24 cellular contexts compared by ENCODE assay signal in the genomic region with DNA sequence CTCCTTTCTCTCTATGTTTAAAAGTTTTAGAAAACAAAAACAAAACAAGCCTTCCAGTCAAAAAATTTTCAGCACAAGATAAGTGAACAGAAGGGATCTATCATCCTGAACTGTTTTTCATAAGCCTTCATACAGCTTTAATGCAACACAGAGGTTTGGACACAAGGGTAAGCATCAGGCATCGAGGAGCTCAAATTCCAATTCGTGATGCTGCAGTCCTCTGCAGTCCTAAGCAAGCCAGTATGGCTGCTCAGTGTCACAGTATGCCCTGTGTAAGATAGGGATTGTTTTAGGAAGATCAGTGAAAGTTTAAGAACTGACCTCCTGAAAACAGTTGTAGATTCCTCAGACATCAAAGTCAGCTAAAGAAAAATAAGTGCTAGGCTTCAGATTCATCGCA.
DNase-seq lines count a peak whose midpoint lies in the region; ATAC-seq and TF ChIP-seq lines count a peak whose summit lies in the region.
"Had no signal": no experiment of that assay in that cellular context is flagged by ENCODE, and none has a peak within 500 bp of the region (broad histone marks: within the 10 kb centered on the region; RNA-seq: fewer than 3 reads in every experiment).

No MANE protein-coding gene starts in this region.

- no peak for ATAC-seq in activated CD4-positive, alpha-beta T cell treated with anti-CD3 and anti-CD28 coated beads for 36 hours
- no peak for ATAC-seq in HG03469 (IDR thresholded peaks at IDR 0.05; ENCODE audit: unreplicated experiment)
- ATAC-seq: natural killer cell had no signal

- H3K4me1 ChIP-seq in SJSA1 (replicated peaks), result peaks cover 11% of the 10 kb centered on the region
- H3K4me1 ChIP-seq in esophagus muscularis mucosa, result peaks cover 0 to 14% (median 7%) of the 10 kb centered on the region in 4 donors
- H3K4me1 ChIP-seq in muscle layer of duodenum (ENCODE audit: control insufficient read depth in 1 of 2, insufficient read depth in 2 of 2, low read length in 2 of 2), result peaks cover 0 to 12% of the 10 kb centered on the region in 2 donors
- H3K4me1 ChIP-seq: adrenal gland had no signal

- no peaks in the 10 kb centered on the region for H3K4me1 Mint-ChIP-seq in activated CD4-positive, alpha-beta T cell treated with anti-CD3 and anti-CD28 coated beads for 36 hours
- H3K4me1 Mint-ChIP-seq in activated CD4-positive, alpha-beta T cell treated with anti-CD3 and anti-CD28 coated beads, Interleukin-2, amount 10 ng/mL, durations not matched to agents 24 days and 14 days, result no peaks in the 10 kb centered on the region
- H3K4me1 Mint-ChIP-seq in activated naive CD8-positive, alpha-beta T cell treated with anti-CD3 and anti-CD28 coated beads for 36 hours, result no peaks in the 10 kb centered on the region
- H3K4me1 Mint-ChIP-seq: memory B cell, natural killer cell had no signal

- H3K4me3 Mint-ChIP-seq in activated CD4-positive, alpha-beta T cell treated with anti-CD3 and anti-CD28 coated beads for 36 hours, result no peak overlapping the region
- H3K4me3 Mint-ChIP-seq in activated CD4-positive, alpha-beta T cell treated with anti-CD3 and anti-CD28 coated beads, Interleukin-2, amount 10 ng/mL, durations not matched to agents 24 days and 14 days, result no peak overlapping the region
- no peak overlapping the region for H3K4me3 Mint-ChIP-seq in activated naive CD8-positive, alpha-beta T cell treated with anti-CD3 and anti-CD28 coated beads for 36 hours
- H3K4me3 Mint-ChIP-seq: CD4-positive, alpha-beta T cell; memory B cell; natural killer cell; stimulated activated naive CD8-positive, alpha-beta T cell treated with anti-CD3 and anti-CD28 coated beads, Interleukin-15, Interleukin-2, amounts not matched to agents 100 ng/mL and 50 ng/mL, for 24 hours had no signal

- H3K27me3 ChIP-seq in SJSA1 (replicated peaks), result no peaks in the 10 kb centered on the region
- no peaks in the 10 kb centered on the region for H3K27me3 ChIP-seq in esophagus muscularis mucosa
- H3K27me3 ChIP-seq in muscle layer of duodenum (ENCODE audit: low read depth, low read length), result no peaks in the 10 kb centered on the region
- H3K27me3 ChIP-seq: adrenal gland, MG63 had no signal

- POLR2A ChIA-PET in activated CD4-positive, alpha-beta T cell treated with anti-CD3 and anti-CD28 coated beads for 36 hours (lab: Charles Lee), result no interaction called here

- CTCF ChIA-PET in activated CD4-positive, alpha-beta T cell treated with anti-CD3 and anti-CD28 coated beads for 36 hours (lab: Charles Lee), result no interaction called here

- 59% methylated on average over 3 of the region's 3 CpGs for WGBS in esophagus muscularis mucosa

- intact Hi-C loops in esophagus muscularis mucosa (cut with DNase I), result no loop called here
- intact Hi-C loops in activated CD4-positive, alpha-beta T cell treated with anti-CD3 and anti-CD28 coated beads for 36 hours (cut with DNase I, micrococcal nuclease), result no loop called here
- intact Hi-C loops in activated CD4-positive, alpha-beta T cell treated with anti-CD3 and anti-CD28 coated beads, Interleukin-2, amount 10 ng/mL, durations not matched to agents 24 days and 14 days (cut with micrococcal nuclease), result no loop called here

- TF ChIP-seq CTCF in esophagus muscularis mucosa (IDR thresholded peaks at IDR 0.05), result no peak

- H3K36me3 ChIP-seq in SJSA1 (no peaks in the 10 kb centered on the region), esophagus muscularis mucosa (no peaks in the 10 kb centered on the region), muscle layer of duodenum (ENCODE audit: control insufficient read depth in 1 of 2, insufficient read depth in 2 of 2, low read length in 2 of 2) (peaks cover 0 to 3% of the 10 kb centered on the region in 2 donors)
- H3K36me3 ChIP-seq: adrenal gland, MG63 had no signal

- no peak overlapping the region for H3K27ac Mint-ChIP-seq in activated CD4-positive, alpha-beta T cell treated with anti-CD3 and anti-CD28 coated beads for 36 hours
- H3K27ac Mint-ChIP-seq in activated CD4-positive, alpha-beta T cell treated with anti-CD3 and anti-CD28 coated beads, Interleukin-2, amount 10 ng/mL, durations not matched to agents 24 days and 14 days, result no peak overlapping the region
- no peak overlapping the region for H3K27ac Mint-ChIP-seq in activated naive CD8-positive, alpha-beta T cell treated with anti-CD3 and anti-CD28 coated beads for 36 hours
- H3K27ac Mint-ChIP-seq: CD4-positive, alpha-beta T cell; memory B cell; natural killer cell; stimulated activated naive CD8-positive, alpha-beta T cell treated with anti-CD3 and anti-CD28 coated beads, Interleukin-15, Interleukin-2, amounts not matched to agents 100 ng/mL and 50 ng/mL, for 24 hours had no signal

- TF ChIP-seq EP300 in esophagus muscularis mucosa (IDR thresholded peaks at IDR 0.05), result no peak

- H3K27me3 Mint-ChIP-seq in activated CD4-positive, alpha-beta T cell treated with anti-CD3 and anti-CD28 coated beads for 36 hours, result no peaks in the 10 kb centered on the region
- H3K27me3 Mint-ChIP-seq in activated CD4-positive, alpha-beta T cell treated with anti-CD3 and anti-CD28 coated beads, Interleukin-2, amount 10 ng/mL, durations not matched to agents 24 days and 14 days, result no peaks in the 10 kb centered on the region
- no peaks in the 10 kb centered on the region for H3K27me3 Mint-ChIP-seq in activated naive CD8-positive, alpha-beta T cell treated with anti-CD3 and anti-CD28 coated beads for 36 hours
- H3K27me3 Mint-ChIP-seq: CD4-positive, alpha-beta T cell; stimulated activated naive CD8-positive, alpha-beta T cell treated with anti-CD3 and anti-CD28 coated beads, Interleukin-15, Interleukin-2, amounts not matched to agents 100 ng/mL and 50 ng/mL, for 24 hours had no signal

- peak; percentile 22 for DNase-seq in AG20443 (ENCODE audit: low spot score)
- no peak for DNase-seq in SJSA1 (ENCODE audit: low read depth in 1 of 2, low spot score in 2 of 2)
- DNase-seq in esophagus muscularis mucosa (ENCODE audit: extremely low spot score), result no peak
- no peak for DNase-seq in activated CD4-positive, alpha-beta T cell treated with anti-CD3 and anti-CD28 coated beads for 36 hours
- no peak for DNase-seq in activated CD4-positive, alpha-beta T cell treated with anti-CD3 and anti-CD28 coated beads, Interleukin-2, amount 10 ng/mL, durations not matched to agents 24 days and 14 days
- DNase-seq in activated naive CD8-positive, alpha-beta T cell treated with anti-CD3 and anti-CD28 coated beads for 36 hours, result no peak
- DNase-seq: activated CD4-positive, alpha-beta T cell treated with anti-CD3 and anti-CD28 coated beads, Interleukin-2, amount 50 U/mL, for 1 hour; activated gamma-delta T cell; CD4-positive, alpha-beta T cell; GDM1; natural killer cell; NCI-H1436 treated with DMSO at 0.1 percent for 48 hours; NCI-H2171 treated with DMSO at 0.1 percent for 48 hours; NCI-H526; posterior cingulate gyrus; SHP77 treated with DMSO at 0.1 percent for 48 hours; stimulated activated CD4-positive, alpha-beta T cell treated with anti-CD3 and anti-CD28 coated beads, Interleukin-4, amount 100 ng/mL, for 1 hour; trophoblast cell had no signal

- H3K36me3 Mint-ChIP-seq in activated CD4-positive, alpha-beta T cell treated with anti-CD3 and anti-CD28 coated beads for 36 hours (ENCODE audit: low read depth), result no peaks in the 10 kb centered on the region
- no peaks in the 10 kb centered on the region for H3K36me3 Mint-ChIP-seq in activated CD4-positive, alpha-beta T cell treated with anti-CD3 and anti-CD28 coated beads, Interleukin-2, amount 10 ng/mL, durations not matched to agents 24 days and 14 days (ENCODE audit: low read depth)
- no peaks in the 10 kb centered on the region for H3K36me3 Mint-ChIP-seq in activated naive CD8-positive, alpha-beta T cell treated with anti-CD3 and anti-CD28 coated beads for 36 hours
- H3K36me3 Mint-ChIP-seq: memory B cell, natural killer cell had no signal

- H3K4me3 ChIP-seq in SJSA1 (no peak overlapping the region), esophagus muscularis mucosa (no peak overlapping the region), muscle layer of duodenum (ENCODE audit: low read depth in 1 of 2, low read length in 2 of 2) (no peak overlapping the region)
- H3K4me3 ChIP-seq: adrenal gland, MG63 had no signal

- no peak for TF ChIP-seq POLR2A in esophagus muscularis mucosa (IDR thresholded peaks at IDR 0.05; ENCODE audit: low read depth)

- H3K9me3 Mint-ChIP-seq in activated CD4-positive, alpha-beta T cell treated with anti-CD3 and anti-CD28 coated beads for 36 hours (ENCODE audit: low read depth), result peaks cover 5% of the 10 kb centered on the region
- H3K9me3 Mint-ChIP-seq in activated CD4-positive, alpha-beta T cell treated with anti-CD3 and anti-CD28 coated beads, Interleukin-2, amount 10 ng/mL, durations not matched to agents 24 days and 14 days, result no peaks in the 10 kb centered on the region
- peaks cover 1% of the 10 kb centered on the region for H3K9me3 Mint-ChIP-seq in activated naive CD8-positive, alpha-beta T cell treated with anti-CD3 and anti-CD28 coated beads for 36 hours

- H3K27ac ChIP-seq in SJSA1, result peak overlapping the region; percentile 29; the same call in 1 of the 2 replicates
- peak overlapping the region in 3 of 4 donors; percentile 40 to 45 (median 43) for H3K27ac ChIP-seq in esophagus muscularis mucosa (replicated peaks in 1 of 4)
- H3K27ac ChIP-seq in muscle layer of duodenum (ENCODE audit: low read length), result peak overlapping the region; percentile 27
- H3K27ac ChIP-seq: adrenal gland had no signal

- H3K9me3 ChIP-seq in SJSA1 (replicated peaks) (no peaks in the 10 kb centered on the region), esophagus muscularis mucosa (no peaks in the 10 kb centered on the region), muscle layer of duodenum (ENCODE audit: control insufficient read depth in 1 of 2, low read length in 2 of 2) (no peaks in the 10 kb centered on the region)
- H3K9me3 ChIP-seq: adrenal gland, MG63 had no signal
